8 cellular contexts compared by ENCODE assay signal in genomic region chr11:25949918-25950317, GRCh38.
"Had no signal": no experiment of that assay in that cellular context is flagged by ENCODE, and none has a peak within 500 bp of the region (broad histone marks: within the 10 kb centered on the region; RNA-seq: fewer than 3 reads in every experiment).

No MANE protein-coding gene starts in this region.

- ATAC-seq: GM23338, HepG2 had no signal

- H3K9ac ChIP-seq: KMS-11 had no signal

- H3K4me3 ChIP-seq: GM23338 had no signal

- H2AFZ ChIP-seq: GM23338 had no signal

- DNase-seq: H9, HCEC 1CT, Karpas-422, KBM-7 had no signal

- H3K27ac ChIP-seq: HL-60, KMS-11 had no signal

- H3K4me2 ChIP-seq: GM23338, KMS-11 had no signal
